8 cellular contexts compared by ENCODE assay signal in genomic region chr4:62644372-62644771, GRCh38.
DNase-seq lines count a peak whose midpoint lies in the region; ATAC-seq and TF ChIP-seq lines count a peak whose summit lies in the region.

No MANE protein-coding gene starts in this region.

- ATAC-seq in GM21390 (IDR thresholded peaks at IDR 0.05; ENCODE audit: unreplicated experiment): no peak
- no peak for ATAC-seq in GM19395 (IDR thresholded peaks at IDR 0.05; ENCODE audit: unreplicated experiment)
- no peak for ATAC-seq in HG03025 (IDR thresholded peaks at IDR 0.05; ENCODE audit: low FRiP score, unreplicated experiment)
- ATAC-seq in HG03039 (IDR thresholded peaks at IDR 0.05; ENCODE audit: unreplicated experiment): no peak

- no peaks in the 10 kb centered on the region for H3K4me1 Mint-ChIP-seq in nephron progenitor cell

- H3K27ac Mint-ChIP-seq in nephron progenitor cell: no peak overlapping the region

- no peaks in the 10 kb centered on the region for H3K9me3 Mint-ChIP-seq in nephron progenitor cell

- no peak overlapping the region for H3K4me3 Mint-ChIP-seq in nephron progenitor cell

- TF ChIP-seq CTCF in astrocyte of the cerebellum (IDR thresholded peaks at IDR 0.05; ENCODE audit: low read depth, low read length, missing control alignments) (peak; percentile 18), nephron progenitor cell (IDR thresholded peaks at IDR 0.05) (peak; percentile 45)

- H3K36me3 ChIP-seq in H7 (replicated peaks; ENCODE audit: control insufficient read depth, insufficient read depth, low read length): no peaks in the 10 kb centered on the region

- H3K36me3 Mint-ChIP-seq in nephron progenitor cell (ENCODE audit: low read depth): no peaks in the 10 kb centered on the region

- H3K27me3 Mint-ChIP-seq in nephron progenitor cell (ENCODE audit: low read depth, poor library complexity): no peaks in the 10 kb centered on the region

- H3K27me3 ChIP-seq in H7 (ENCODE audit: control insufficient read depth, insufficient read depth, low read length): no peaks in the 10 kb centered on the region

- DNase-seq in H7 (peak; percentile 2), NCI-H345 treated with DMSO at 0.1 percent for 48 hours (lab: John Stamatoyannopoulos, UW; ENCODE audit: unreplicated experiment) (peak; percentile 16), astrocyte of the cerebellum (ENCODE audit: low read depth) (peak; percentile 5), nephron progenitor cell (peak; percentile 9)

- H3K4me3 ChIP-seq in H7 (ENCODE audit: insufficient read depth, low read depth, low read length) (no peak overlapping the region), astrocyte of the cerebellum (ENCODE audit: low read depth, low read length) (no peak overlapping the region)

- in situ Hi-C loops in astrocyte of the cerebellum (cut with HindIII; ENCODE audit: low sequenced_read_pairs): no loop called here
